ENCODE assay signal across 23 cellular contexts in the genomic region with DNA sequence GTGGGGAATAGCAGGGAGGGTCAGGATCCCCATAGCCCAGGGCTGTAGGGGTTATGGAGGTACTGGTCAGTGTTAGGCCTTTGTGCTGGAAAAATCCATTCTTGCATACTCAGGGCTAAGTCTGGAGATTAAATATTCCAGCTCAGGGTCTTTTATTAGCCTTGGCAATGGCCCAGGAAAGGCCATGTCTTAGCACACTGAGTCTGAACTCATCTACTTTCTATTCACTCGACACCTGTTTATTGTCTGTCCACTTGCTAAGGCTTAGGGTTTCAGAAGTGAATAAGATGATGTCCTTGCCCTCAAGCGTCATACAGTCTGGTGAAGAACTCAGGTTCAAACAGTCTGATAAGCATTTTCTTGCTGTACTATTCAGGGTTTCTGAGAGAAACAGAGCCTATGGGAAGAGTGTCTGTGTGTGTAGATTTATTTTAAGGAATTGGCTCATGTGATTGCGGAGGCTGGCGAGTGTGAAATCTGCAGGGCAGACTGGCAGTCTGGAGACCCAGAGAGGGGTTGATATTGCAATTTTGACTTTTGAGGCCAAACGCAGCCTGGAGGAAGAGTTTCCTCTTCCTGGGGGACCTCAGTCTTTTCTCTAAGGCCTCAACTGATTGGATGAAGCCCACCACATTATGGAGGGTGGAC.
DNase-seq lines count a peak whose midpoint lies in the region; ATAC-seq and TF ChIP-seq lines count a peak whose summit lies in the region.
"Had no signal": no experiment of that assay in that cellular context is flagged by ENCODE, and none has a peak within 500 bp of the region (broad histone marks: within the 10 kb centered on the region; RNA-seq: fewer than 3 reads in every experiment).

No MANE protein-coding gene starts in this region.

- no peaks in the 10 kb centered on the region for H3K27me3 ChIP-seq in esophagus muscularis mucosa
- H3K27me3 ChIP-seq: SJCRH30 had no signal

- peaks cover 0 to 14% (median 0%) of the 10 kb centered on the region in 4 donors for H3K4me1 ChIP-seq in esophagus muscularis mucosa
- H3K4me1 ChIP-seq: SJCRH30 had no signal

- DNase-seq in Right ventricle myocardium inferior (ENCODE audit: missing footprints) (no peak), cardiac septum (ENCODE audit: low spot score) (no peak), esophagus muscularis mucosa (ENCODE audit: extremely low spot score) (peak; percentile 86), left ventricle myocardium superior (no peak), superior temporal gyrus (ENCODE audit: extremely low spot score) (peak; percentile 48), NCI-H2107 treated with DMSO at 0.1 percent for 48 hours (lab: John Stamatoyannopoulos, UW; ENCODE audit: unreplicated experiment) (no peak)
- DNase-seq: 8988T; ACHN; CD4-positive, alpha-beta T cell; EL; GF-D8; NCI-H1092; NCI-H1417 treated with DMSO at 0.1 percent for 48 hours; NCI-H1694 treated with DMSO at 0.1 percent for 48 hours; NCI-H2081; NCI-H2171; NCI-H226; NCI-H510A treated with DMSO at 0.1 percent for 48 hours had no signal

- no peak for TF ChIP-seq EP300 in esophagus muscularis mucosa (IDR thresholded peaks at IDR 0.05)

- no peak overlapping the region for H3K27ac ChIP-seq in esophagus muscularis mucosa (replicated peaks in 1 of 4)
- H3K27ac ChIP-seq: HL-60, SJCRH30 had no signal

- TF ChIP-seq POLR2A in esophagus muscularis mucosa (IDR thresholded peaks at IDR 0.05; ENCODE audit: low read depth), result no peak

- ATAC-seq in Right ventricle myocardium inferior, result peak; percentile 40
- ATAC-seq in left ventricle myocardium superior, result peak; percentile 69
- ATAC-seq in HG02885 (IDR thresholded peaks at IDR 0.05; ENCODE audit: poor library complexity, unreplicated experiment), result no peak
- ATAC-seq in GM18520 (IDR thresholded peaks at IDR 0.05; ENCODE audit: unreplicated experiment), result no peak
- ATAC-seq: SK-N-SH treated with all-trans-retinoic acid at 6 μM for 48 hours had no signal

- peaks cover 0 to 8% (median 0%) of the 10 kb centered on the region in 4 donors for H3K9me3 ChIP-seq in esophagus muscularis mucosa

- 79% methylated on average over 5 of the region's 5 CpGs for WGBS in esophagus muscularis mucosa

- no peak overlapping the region for H3K4me3 ChIP-seq in esophagus muscularis mucosa
- H3K4me3 ChIP-seq: SJCRH30 had no signal

- TF ChIP-seq CTCF in esophagus muscularis mucosa (IDR thresholded peaks at IDR 0.05), result no peak

- intact Hi-C loops in Right ventricle myocardium inferior (cut with DNase I) (no loop called here), cardiac septum (cut with DNase I) (loop anchor here (2.0 kb wide), 1 partner anchor 35 kb away; no protein-coding TSS in a partner anchor), esophagus muscularis mucosa (cut with DNase I) (no loop called here), left ventricle myocardium superior (cut with micrococcal nuclease) (no loop called here)

- no peaks in the 10 kb centered on the region for H3K36me3 ChIP-seq in esophagus muscularis mucosa
- H3K36me3 ChIP-seq: SJCRH30 had no signal

Comparison
In these comparisons a context has a peak if more than half of its experiments do, and no peak if none do; other contexts are left out.
1. ATAC-seq: peak in Right ventricle myocardium inferior (single experiment) and left ventricle myocardium superior (single experiment); none in HG02885 (single experiment) and GM18520 (single experiment).
2. DNase-seq: peak in esophagus muscularis mucosa (single experiment) and superior temporal gyrus (single experiment); none in Right ventricle myocardium inferior (single experiment), cardiac septum (single experiment), left ventricle myocardium superior (single experiment) and NCI-H2107 treated with DMSO at 0.1 percent for 48 hours (single experiment).